In genomic region chr17:66964930-66965800, GRCh38 we compare ENCODE assay signal across 8 cellular contexts. TPM values are rescaled to one million over a fixed set of nuclear protein-coding genes. Genes with fewer than 3 reads are reported as not detected.
DNase-seq lines count a peak whose midpoint lies in the region; ATAC-seq and TF ChIP-seq lines count a peak whose summit lies in the region.

No MANE protein-coding gene starts in this region.

- no peak overlapping the region for H3K27ac Mint-ChIP-seq in activated T-cell treated with anti-CD3 and anti-CD28 coated beads, Interleukin-2, amount 50 U/mL, for 24 hours
- peak overlapping the region; percentile 88 for H3K27ac Mint-ChIP-seq in glutamatergic neuron (ENCODE audit: unreplicated experiment)

- H3K36me3 ChIP-seq in A673 (ENCODE audit: insufficient read depth, low read length, poor library complexity, severe bottlenecking): no peaks in the 10 kb centered on the region
- no peaks in the 10 kb centered on the region for H3K36me3 ChIP-seq in gastrocnemius medialis

- intact Hi-C loops in A673 (cut with micrococcal nuclease; ENCODE audit: unreplicated experiment) (no loop called here), gastrocnemius medialis (cut with DNase I; ENCODE audit: low total_unique reads) (no loop called here)

- no peaks in the 10 kb centered on the region for H3K36me3 Mint-ChIP-seq in activated T-cell treated with anti-CD3 and anti-CD28 coated beads, Interleukin-2, amount 50 U/mL, for 24 hours (ENCODE audit: low read depth)
- H3K36me3 Mint-ChIP-seq in glutamatergic neuron (ENCODE audit: unreplicated experiment): peaks cover 5% of the 10 kb centered on the region

- H3K4me1 Mint-ChIP-seq in activated T-cell treated with anti-CD3 and anti-CD28 coated beads, Interleukin-2, amount 50 U/mL, for 24 hours (ENCODE audit: low read depth): peaks cover 8% of the 10 kb centered on the region
- peaks cover 33% of the 10 kb centered on the region for H3K4me1 Mint-ChIP-seq in glutamatergic neuron (ENCODE audit: low read depth, unreplicated experiment)

- H3K27me3 ChIP-seq in A673 (replicated peaks; ENCODE audit: insufficient read depth, low read depth, low read length, poor library complexity): peaks cover 27% of the 10 kb centered on the region
- peaks cover 38 to 46% (median 40%) of the 10 kb centered on the region in 3 donors for H3K27me3 ChIP-seq in gastrocnemius medialis

- H3K27me3 Mint-ChIP-seq in activated T-cell treated with anti-CD3 and anti-CD28 coated beads, Interleukin-2, amount 50 U/mL, for 24 hours: peaks cover 77% of the 10 kb centered on the region
- H3K27me3 Mint-ChIP-seq in glutamatergic neuron (ENCODE audit: unreplicated experiment): peaks cover 38% of the 10 kb centered on the region

- POLR2A ChIA-PET in A673 (lab: Charles Lee; ENCODE audit: low non-redundant PET): no interaction called here

- in situ Hi-C loops in gastrocnemius medialis (cut with MboI; ENCODE audit: low sequenced_read_pairs in 4 of 4): no loop called here

- H3K27ac ChIP-seq in A673 (ENCODE audit: low read depth, low read length, poor library complexity, severe bottlenecking) (no peak overlapping the region), gastrocnemius medialis (no peak overlapping the region)

- H3K4me1 ChIP-seq in A673 (ENCODE audit: insufficient read depth, low read length, poor library complexity, severe bottlenecking) (peaks cover 13% of the 10 kb centered on the region), gastrocnemius medialis (peaks cover 9 to 12% of the 10 kb centered on the region in 2 donors)

- DNase-seq in A673 (ENCODE audit: low spot score) (peak; percentile 59), HFF-Myc (ENCODE audit: extremely low read depth, low read depth) (no peak), glutamatergic neuron (peak; percentile 87), gastrocnemius medialis (no peak), NCI-H187 treated with DMSO at 0.1 percent for 48 hours (lab: John Stamatoyannopoulos, UW) (no peak), T-helper 9 cell (no peak)
- DNase-seq in activated T-cell treated with anti-CD3 and anti-CD28 coated beads, Interleukin-2, amount 50 U/mL, for 24 hours: peak; percentile 40
- DNase-seq in activated CD8-positive, alpha-beta memory T cell treated with anti-CD3 and anti-CD28 coated beads, Interleukin-2, amount 50 U/mL, for 4 hours: no peak

- peak overlapping the region; percentile 67 for H3K4me3 Mint-ChIP-seq in activated T-cell treated with anti-CD3 and anti-CD28 coated beads, Interleukin-2, amount 50 U/mL, for 24 hours
- H3K4me3 Mint-ChIP-seq in glutamatergic neuron (ENCODE audit: unreplicated experiment): peak overlapping the region; percentile 89

- CTCF ChIA-PET in A673 (lab: Charles Lee): no interaction called here

- no peaks in the 10 kb centered on the region for H3K9me3 Mint-ChIP-seq in activated T-cell treated with anti-CD3 and anti-CD28 coated beads, Interleukin-2, amount 50 U/mL, for 24 hours
- H3K9me3 Mint-ChIP-seq in glutamatergic neuron (ENCODE audit: unreplicated experiment): peaks cover 25% of the 10 kb centered on the region

- H3K4me3 ChIP-seq in A673 (ENCODE audit: low read depth, low read length, poor library complexity, severe bottlenecking) (peak overlapping the region; percentile 60), HFF-Myc (replicated peaks; ENCODE audit: low read depth, low read length) (peak overlapping the region; percentile 31), gastrocnemius medialis (peak overlapping the region; percentile 47 to 52 (median 51))

- TF ChIP-seq CTCF in A673 (conservative IDR thresholded peaks at IDR 0.05; ENCODE audit: low read depth, low read length) (no peak), HFF-Myc (IDR thresholded peaks at IDR 0.05; ENCODE audit: low read depth, low read length, missing control alignments) (no peak), glutamatergic neuron (IDR thresholded peaks at IDR 0.05; ENCODE audit: partially characterized antibody, unreplicated experiment) (no peak), gastrocnemius medialis (IDR thresholded peaks at IDR 0.05 in 4 of 5, conservative IDR thresholded peaks at IDR 0.05 in 1 of 5) (no peak)

- no peaks in the 10 kb centered on the region for H3K9me3 ChIP-seq in A673 (ENCODE audit: low read depth, low read length, poor library complexity, severe bottlenecking)
- no peaks in the 10 kb centered on the region for H3K9me3 ChIP-seq in gastrocnemius medialis

- no TSS peak for BruUV-seq in A673 (replicated peaks; lab: Mats Ljungman, UMichigan)

- no peak for TF ChIP-seq POLR2A in gastrocnemius medialis (IDR thresholded peaks at IDR 0.05)

- peak in 1 of 2 donors; percentile 16 for ATAC-seq in gastrocnemius medialis

RNA-seq across cellular contexts. Expression of gene CACNG4, which starts 0.7 kb away (rescaled TPM):
- total RNA-seq in A673 (2021): 9.7 and 9.9 TPM in 2 replicates
- total RNA-seq in glutamatergic neuron (ENCODE audit: unreplicated experiment): 105 TPM
- total RNA-seq in gastrocnemius medialis: not detected

Comparison
In these comparisons a context has a peak if more than half of its experiments do, and no peak if none do; other contexts are left out.
1. DNase-seq: peak in A673 (single experiment), activated T-cell treated with anti-CD3 and anti-CD28 coated beads, Interleukin-2, amount 50 U/mL, for 24 hours (single experiment) and glutamatergic neuron (single experiment); none in HFF-Myc (single experiment), gastrocnemius medialis (0 of 2), NCI-H187 treated with DMSO at 0.1 percent for 48 hours (single experiment), T-helper 9 cell (single experiment) and activated CD8-positive, alpha-beta memory T cell treated with anti-CD3 and anti-CD28 coated beads, Interleukin-2, amount 50 U/mL, for 4 hours (single experiment).
2. RNA of gene CACNG4, which starts 0.7 kb away (total RNA-seq): 105 TPM in glutamatergic neuron (single experiment) and 9.7 to 9.9 TPM in A673; not detected in gastrocnemius medialis; every median in the first group is over 10 times any median in the second.
3. Peak in every context shown above with its lines, with median percentiles within 50 percentile points of each other: H3K4me3 ChIP-seq.